In genomic region chr6:95408111-95408510, GRCh38 we compare ENCODE assay signal across 25 cellular contexts.
"Had no signal": no experiment of that assay in that cellular context is flagged by ENCODE, and none has a peak within 500 bp of the region (broad histone marks: within the 10 kb centered on the region; RNA-seq: fewer than 3 reads in every experiment).

No MANE protein-coding gene starts in this region.

- H3K4me3 ChIP-seq: coronary artery, esophagus squamous epithelium, lung, pancreas, right atrium auricular region, smooth muscle cell, suprapubic skin, transverse colon, upper lobe of right lung, uterus had no signal

- H3K4me2 ChIP-seq: smooth muscle cell had no signal

- H3K27me3 ChIP-seq: esophagus squamous epithelium, neutrophil, pancreas, right atrium auricular region, suprapubic skin, transverse colon, upper lobe of right lung, uterus had no signal

- ATAC-seq: left lobe of liver; natural killer cell; pancreas; sciatic nerve; stimulated activated naive CD8-positive, alpha-beta T cell treated with anti-CD3 and anti-CD28 coated beads, Interleukin-15, amount 100 ng/mL, for 72 hours; upper lobe of right lung had no signal

- DNase-seq: dermis blood vessel endothelial cell; effector memory CD4-positive, alpha-beta T cell; erythroblast; esophagus squamous epithelium; head of caudate nucleus; kidney; natural killer cell; pancreas; stimulated activated CD4-positive, alpha-beta T cell treated with anti-CD3 and anti-CD28 coated beads, Interleukin-12 subunit alpha, Interleukin-12 subunit beta, amount 100 ng/mL, for 4 hours; stimulated activated CD4-positive, alpha-beta T cell treated with anti-CD3 and anti-CD28 coated beads, Interleukin-1b, Interleukin-23, amount 100 ng/mL, for 48 hours; stimulated activated CD4-positive, alpha-beta T cell treated with anti-CD3 and anti-CD28 coated beads, Interleukin-4, amount 100 ng/mL, for 1 hour; stimulated activated CD8-positive, alpha-beta memory T cell treated with anti-CD3 and anti-CD28 coated beads, Interleukin-4, amount 100 ng/mL, for 48 hours; stimulated activated naive CD4-positive, alpha-beta T cell; stimulated activated naive CD8-positive, alpha-beta T cell treated with anti-CD3 and anti-CD28 coated beads, Interleukin-15, amount 100 ng/mL, for 72 hours; transverse colon; upper lobe of right lung; uterus had no signal

- H3K36me3 ChIP-seq: esophagus squamous epithelium, neutrophil, pancreas, right atrium auricular region, suprapubic skin, transverse colon, upper lobe of right lung, uterus had no signal

- H3K27ac ChIP-seq: coronary artery, esophagus squamous epithelium, neutrophil, pancreas, right atrium auricular region, suprapubic skin, transverse colon, upper lobe of right lung, uterus had no signal

- H3K4me1 ChIP-seq: esophagus squamous epithelium, pancreas, right atrium auricular region, suprapubic skin, transverse colon, upper lobe of right lung, uterus had no signal

- FAIRE-seq: kidney, pancreas had no signal

- H3K9me3 ChIP-seq: esophagus squamous epithelium, neutrophil, pancreas, right atrium auricular region, suprapubic skin, transverse colon, upper lobe of right lung, uterus had no signal
